16 cellular contexts compared by ENCODE assay signal in the genomic region with DNA sequence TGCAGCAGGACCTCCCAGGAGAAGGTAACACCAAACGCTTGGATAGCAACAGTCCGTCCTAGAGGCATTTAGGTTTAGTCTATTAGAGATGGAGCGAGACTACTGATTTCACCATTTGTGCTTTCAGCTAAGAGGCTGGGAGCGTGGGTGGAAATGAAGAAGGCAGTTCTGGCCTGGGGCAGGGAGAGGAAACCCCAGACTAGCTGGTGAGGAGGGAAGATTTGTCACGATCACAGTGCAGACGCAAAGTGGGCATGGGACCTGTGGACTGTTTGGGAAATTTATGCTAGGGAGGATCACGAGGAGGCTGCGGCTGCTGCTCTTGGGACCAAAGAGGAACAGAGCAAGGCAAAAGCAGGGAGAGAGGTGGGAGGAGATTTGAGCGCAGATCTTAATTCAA.
DNase-seq lines count a peak whose midpoint lies in the region; ATAC-seq, FAIRE-seq and TF ChIP-seq lines count a peak whose summit lies in the region.
"Had no signal": no experiment of that assay in that cellular context is flagged by ENCODE, and none has a peak within 500 bp of the region (broad histone marks: within the 10 kb centered on the region; RNA-seq: fewer than 3 reads in every experiment).

No MANE protein-coding gene starts in this region.

- TSS peak; percentile 64 for BruUV-seq in endothelial cell of umbilical vein (replicated peaks; lab: Mats Ljungman, UMichigan)

- H3K9ac ChIP-seq in astrocyte (ENCODE audit: low read length) (no peak overlapping the region), endothelial cell of umbilical vein (replicated peaks; ENCODE audit: extremely low read depth, insufficient read depth, low read length) (no peak overlapping the region)
- H3K9ac ChIP-seq: BLaER1, GM23248 had no signal

- H3K27ac Mint-ChIP-seq in activated CD4-positive, alpha-beta T cell treated with anti-CD3 and anti-CD28 coated beads, Interleukin-2, amount 10 ng/mL, durations not matched to agents 24 days and 14 days = peak overlapping the region; percentile 52
- H3K27ac Mint-ChIP-seq in activated CD4-positive, alpha-beta T cell treated with anti-CD3 and anti-CD28 coated beads for 36 hours = no peak overlapping the region
- H3K27ac Mint-ChIP-seq in astrocyte (ENCODE audit: unreplicated experiment) = peak overlapping the region; percentile 27
- H3K27ac Mint-ChIP-seq in nephron progenitor cell = peak overlapping the region; percentile 33

- POLR2A ChIA-PET in activated CD4-positive, alpha-beta T cell treated with anti-CD3 and anti-CD28 coated beads for 36 hours (lab: Charles Lee) = no interaction called here
- POLR2A ChIA-PET in endothelial cell of umbilical vein (lab: Charles Lee) = interaction anchor here (0.7 kb wide), 1 partner anchor 75 kb away, joined by 5 read pairs; no protein-coding TSS in a partner anchor

- H3K4me3 Mint-ChIP-seq in activated CD4-positive, alpha-beta T cell treated with anti-CD3 and anti-CD28 coated beads, Interleukin-2, amount 10 ng/mL, durations not matched to agents 24 days and 14 days = no peak overlapping the region
- no peak overlapping the region for H3K4me3 Mint-ChIP-seq in activated CD4-positive, alpha-beta T cell treated with anti-CD3 and anti-CD28 coated beads for 36 hours
- H3K4me3 Mint-ChIP-seq in astrocyte (ENCODE audit: unreplicated experiment) (no peak overlapping the region), nephron progenitor cell (no peak overlapping the region)

- peaks cover 24% of the 10 kb centered on the region for H3K4me1 Mint-ChIP-seq in activated CD4-positive, alpha-beta T cell treated with anti-CD3 and anti-CD28 coated beads, Interleukin-2, amount 10 ng/mL, durations not matched to agents 24 days and 14 days
- peaks cover 22% of the 10 kb centered on the region for H3K4me1 Mint-ChIP-seq in activated CD4-positive, alpha-beta T cell treated with anti-CD3 and anti-CD28 coated beads for 36 hours
- H3K4me1 Mint-ChIP-seq in astrocyte (ENCODE audit: low read depth, unreplicated experiment) (no peaks in the 10 kb centered on the region), nephron progenitor cell (peaks cover 13% of the 10 kb centered on the region)

- ATAC-seq in activated CD4-positive, alpha-beta T cell treated with anti-CD3 and anti-CD28 coated beads for 36 hours = no peak
- ATAC-seq in HG02759 (IDR thresholded peaks at IDR 0.05; ENCODE audit: unreplicated experiment) = no peak
- ATAC-seq: K562 had no signal

- H3K4me2 ChIP-seq in astrocyte (ENCODE audit: low read length) = no peak overlapping the region
- no peak overlapping the region for H3K4me2 ChIP-seq in endothelial cell of umbilical vein (ENCODE audit: insufficient read depth, low read length)
- H3K4me2 ChIP-seq: BLaER1 had no signal

- FAIRE-seq in astrocyte (lab: Jason Lieb, UNC) = no peak
- no peak for FAIRE-seq in endothelial cell of umbilical vein (lab: Jason Lieb, UNC)
- FAIRE-seq: G401.6, K562 had no signal

- no peak overlapping the region for H3K4me3 ChIP-seq in astrocyte (ENCODE audit: insufficient read depth, low read depth, low read length)
- H3K4me3 ChIP-seq in endothelial cell of umbilical vein (replicated peaks in 1 of 3; ENCODE audit: insufficient read depth in 1 of 3, low read depth in 1 of 3, low read length in 3 of 3) = no peak overlapping the region
- H3K4me3 ChIP-seq: BLaER1, GM23248, K562 had no signal

- DNase-seq in activated CD4-positive, alpha-beta T cell treated with anti-CD3 and anti-CD28 coated beads, Interleukin-2, amount 10 ng/mL, durations not matched to agents 24 days and 14 days = no peak
- no peak for DNase-seq in activated CD4-positive, alpha-beta T cell treated with anti-CD3 and anti-CD28 coated beads for 36 hours
- DNase-seq in astrocyte (ENCODE audit: low read depth) = no peak
- DNase-seq in endothelial cell of umbilical vein (ENCODE audit: low read depth, low spot score) = no peak
- no peak for DNase-seq in nephron progenitor cell
- DNase-seq in NCI-H82 treated with DMSO at 0.1 percent for 48 hours (lab: John Stamatoyannopoulos, UW; ENCODE audit: unreplicated experiment) = no peak
- no peak for DNase-seq in MV-4-11 (lab: John Stamatoyannopoulos, UW)
- DNase-seq: DMS79 treated with DMSO at 0.1 percent for 48 hours, GM23248, NCI-H1436 treated with DMSO at 0.1 percent for 48 hours, NCI-H2081, NCI-H82 had no signal

- H4K20me1 ChIP-seq in astrocyte (ENCODE audit: insufficient read depth, low read length) = no peaks in the 10 kb centered on the region
- no peaks in the 10 kb centered on the region for H4K20me1 ChIP-seq in endothelial cell of umbilical vein (replicated peaks; ENCODE audit: control insufficient read depth, extremely low read depth, insufficient read depth, low read length)
- H4K20me1 ChIP-seq: BLaER1 had no signal

- peaks cover 78% of the 10 kb centered on the region for H3K36me3 Mint-ChIP-seq in activated CD4-positive, alpha-beta T cell treated with anti-CD3 and anti-CD28 coated beads, Interleukin-2, amount 10 ng/mL, durations not matched to agents 24 days and 14 days (ENCODE audit: low read depth)
- peaks cover 73% of the 10 kb centered on the region for H3K36me3 Mint-ChIP-seq in activated CD4-positive, alpha-beta T cell treated with anti-CD3 and anti-CD28 coated beads for 36 hours (ENCODE audit: low read depth)
- H3K36me3 Mint-ChIP-seq in astrocyte (ENCODE audit: low read depth, unreplicated experiment) (peaks cover 14% of the 10 kb centered on the region), nephron progenitor cell (ENCODE audit: low read depth) (peaks cover 11% of the 10 kb centered on the region)

- dilution Hi-C loops in endothelial cell of umbilical vein (cut with MboI; ENCODE audit: extremely low pct_ligation_motif_present, low sequenced_read_pairs) = no loop called here

- no peaks in the 10 kb centered on the region for H3K27me3 ChIP-seq in astrocyte (ENCODE audit: insufficient read depth, low read length)
- no peaks in the 10 kb centered on the region for H3K27me3 ChIP-seq in endothelial cell of umbilical vein (ENCODE audit: control insufficient read depth in 2 of 2, insufficient read depth in 2 of 2, low read length in 2 of 2)
- H3K27me3 ChIP-seq: BLaER1 had no signal

- H3K9me3 Mint-ChIP-seq in activated CD4-positive, alpha-beta T cell treated with anti-CD3 and anti-CD28 coated beads, Interleukin-2, amount 10 ng/mL, durations not matched to agents 24 days and 14 days = peaks cover 29% of the 10 kb centered on the region
- peaks cover 16% of the 10 kb centered on the region for H3K9me3 Mint-ChIP-seq in activated CD4-positive, alpha-beta T cell treated with anti-CD3 and anti-CD28 coated beads for 36 hours (ENCODE audit: low read depth)
- H3K9me3 Mint-ChIP-seq in astrocyte (ENCODE audit: unreplicated experiment) = peaks cover 7% of the 10 kb centered on the region
- no peaks in the 10 kb centered on the region for H3K9me3 Mint-ChIP-seq in nephron progenitor cell

- no peaks in the 10 kb centered on the region for H3K4me1 ChIP-seq in astrocyte (ENCODE audit: insufficient read depth, low read length)
- H3K4me1 ChIP-seq in endothelial cell of umbilical vein (ENCODE audit: control insufficient read depth, extremely low read depth, insufficient read depth, low read length) = no peaks in the 10 kb centered on the region

- H3K27ac ChIP-seq in astrocyte (ENCODE audit: low read depth, low read length) = no peak overlapping the region
- H3K27ac ChIP-seq in endothelial cell of umbilical vein (ENCODE audit: insufficient read depth, low read depth, low read length) = no peak overlapping the region
- H3K27ac ChIP-seq: BLaER1, GM23248 had no signal

- H3K27me3 Mint-ChIP-seq in activated CD4-positive, alpha-beta T cell treated with anti-CD3 and anti-CD28 coated beads, Interleukin-2, amount 10 ng/mL, durations not matched to agents 24 days and 14 days = no peaks in the 10 kb centered on the region
- no peaks in the 10 kb centered on the region for H3K27me3 Mint-ChIP-seq in activated CD4-positive, alpha-beta T cell treated with anti-CD3 and anti-CD28 coated beads for 36 hours
- no peaks in the 10 kb centered on the region for H3K27me3 Mint-ChIP-seq in astrocyte (ENCODE audit: low read depth, unreplicated experiment)
- peaks cover 10% of the 10 kb centered on the region for H3K27me3 Mint-ChIP-seq in nephron progenitor cell (ENCODE audit: low read depth, poor library complexity)

- CTCF ChIA-PET in activated CD4-positive, alpha-beta T cell treated with anti-CD3 and anti-CD28 coated beads for 36 hours (lab: Charles Lee) = no interaction called here
- CTCF ChIA-PET in endothelial cell of umbilical vein (lab: Charles Lee) = interaction anchor here (1.0 kb wide), 1 partner anchor 13 kb away, joined by 3 read pairs; no protein-coding TSS in a partner anchor

- H3K79me2 ChIP-seq in astrocyte (ENCODE audit: insufficient read depth, low read length) (no peaks in the 10 kb centered on the region), endothelial cell of umbilical vein (ENCODE audit: control insufficient read depth, insufficient read depth, low read length) (no peaks in the 10 kb centered on the region)

- no peaks in the 10 kb centered on the region for H3K36me3 ChIP-seq in astrocyte (ENCODE audit: insufficient read depth, low read length)
- H3K36me3 ChIP-seq in endothelial cell of umbilical vein (ENCODE audit: control insufficient read depth in 2 of 2, extremely low read depth in 1 of 2, insufficient read depth in 2 of 2, low read length in 2 of 2) = peaks cover 0 to 4% of the 10 kb centered on the region in 2 experiments

- H3K9me3 ChIP-seq in astrocyte (ENCODE audit: insufficient read depth, low read depth, low read length) (peaks cover 3% of the 10 kb centered on the region), endothelial cell of umbilical vein (replicated peaks; ENCODE audit: control insufficient read depth, insufficient read depth, low read length) (no peaks in the 10 kb centered on the region)
- H3K9me3 ChIP-seq: BLaER1 had no signal

- H3K9me1 ChIP-seq in endothelial cell of umbilical vein (replicated peaks; ENCODE audit: control insufficient read depth, extremely low read depth, insufficient read depth, low read length) = no peaks in the 10 kb centered on the region

- no peak for TF ChIP-seq POLR2A in endothelial cell of umbilical vein (IDR thresholded peaks at IDR 0.05; ENCODE audit: low read depth, low read length)

- H2AFZ ChIP-seq in astrocyte (ENCODE audit: low read depth, low read length) (no peak overlapping the region), endothelial cell of umbilical vein (ENCODE audit: low read depth, low read length) (no peak overlapping the region)
- H2AFZ ChIP-seq: GM23248 had no signal

- TF ChIP-seq CTCF in astrocyte (IDR thresholded peaks at IDR 0.05; ENCODE audit: insufficient read depth, low read depth, low read length) (no peak), endothelial cell of umbilical vein (IDR thresholded peaks at IDR 0.05; ENCODE audit: extremely low read depth in 1 of 2, insufficient read depth in 1 of 2, low read depth in 1 of 2, low read length in 2 of 2) (no peak), nephron progenitor cell (IDR thresholded peaks at IDR 0.05) (no peak)

- intact Hi-C loops in activated CD4-positive, alpha-beta T cell treated with anti-CD3 and anti-CD28 coated beads, Interleukin-2, amount 10 ng/mL, durations not matched to agents 24 days and 14 days (cut with micrococcal nuclease) = loop anchor here (5.0 kb wide), 2 partner anchors 108 to 132 kb away; partner anchors contain the start of gene AOAH
- intact Hi-C loops in activated CD4-positive, alpha-beta T cell treated with anti-CD3 and anti-CD28 coated beads for 36 hours (cut with DNase I, micrococcal nuclease) = loop anchor here (5.0 kb wide), 6 partner anchors 108 to 272 kb away; no protein-coding TSS in a partner anchor
- intact Hi-C loops in endothelial cell of umbilical vein (cut with micrococcal nuclease) = no loop called here
